20 cellular contexts compared by ENCODE assay signal in the genomic region with DNA sequence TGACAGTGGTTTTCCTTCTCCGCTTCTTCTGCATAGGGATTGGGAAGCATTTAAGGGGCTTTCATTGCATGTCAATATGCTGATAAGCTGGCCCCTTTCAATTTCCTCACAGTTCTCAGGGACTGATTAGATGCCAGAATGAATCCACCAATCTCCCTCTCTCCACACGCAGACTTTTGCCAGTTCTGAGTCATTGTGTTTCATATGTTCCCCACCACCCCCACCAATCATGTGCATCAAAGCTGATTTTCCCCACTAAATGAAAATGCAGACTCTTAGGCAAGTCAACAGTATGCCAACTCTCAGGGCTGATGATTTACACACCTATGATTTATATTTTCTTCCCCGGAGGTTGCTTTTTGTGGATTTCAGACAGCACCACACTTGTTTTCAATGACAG. TPM values are rescaled to one million over a fixed set of nuclear protein-coding genes. Genes with fewer than 3 reads are reported as not detected.
DNase-seq lines count a peak whose midpoint lies in the region; FAIRE-seq and TF ChIP-seq lines count a peak whose summit lies in the region.
"Had no signal": no experiment of that assay in that cellular context is flagged by ENCODE, and none has a peak within 500 bp of the region (broad histone marks: within the 10 kb centered on the region; RNA-seq: fewer than 3 reads in every experiment).

No MANE protein-coding gene starts in this region.

- H3K4me1 ChIP-seq in H9 (ENCODE audit: insufficient read depth, low read length) (peaks cover 27% of the 10 kb centered on the region), astrocyte (ENCODE audit: insufficient read depth, low read length) (no peaks in the 10 kb centered on the region), mesendoderm (ENCODE audit: control insufficient read depth, low read depth, low read length) (peaks cover 30% of the 10 kb centered on the region)

- H4K91ac ChIP-seq in H9 (ENCODE audit: insufficient read length, low read depth, low read length), result no peak overlapping the region

- no peak overlapping the region for H2BK12ac ChIP-seq in H9 (ENCODE audit: insufficient read length, low read depth, low read length)

- H3K27ac ChIP-seq in H9 (ENCODE audit: insufficient read length, low read depth, low read length) (no peak overlapping the region), astrocyte (ENCODE audit: low read depth, low read length) (no peak overlapping the region), mesendoderm (ENCODE audit: low read depth, low read length) (no peak overlapping the region)
- H3K27ac ChIP-seq: PC-9, transverse colon had no signal

- H3K27me3 ChIP-seq in H9 (ENCODE audit: insufficient read depth, low read length) (no peaks in the 10 kb centered on the region), astrocyte (ENCODE audit: insufficient read depth, low read length) (no peaks in the 10 kb centered on the region), mesendoderm (ENCODE audit: insufficient read depth, low read length, poor library complexity) (no peaks in the 10 kb centered on the region)
- H3K27me3 ChIP-seq: transverse colon had no signal

- H3K4me3 Mint-ChIP-seq in H9, result no peak overlapping the region
- H3K4me3 Mint-ChIP-seq in astrocyte (ENCODE audit: unreplicated experiment), result no peak overlapping the region
- H3K4me3 Mint-ChIP-seq: activated naive CD8-positive, alpha-beta T cell; CD4-positive, CD25-positive, alpha-beta regulatory T cell had no signal

- H3K56ac ChIP-seq in H9 (ENCODE audit: insufficient read length, low read depth, low read length) (no peak overlapping the region), mesendoderm (ENCODE audit: low read length) (no peak overlapping the region)

- H2BK120ac ChIP-seq in H9 (ENCODE audit: low read depth, low read length, poor library complexity, severe bottlenecking), result no peak overlapping the region
- H2BK120ac ChIP-seq in mesendoderm (ENCODE audit: low read depth, low read length), result peak overlapping the region; percentile 65

- H3K4ac ChIP-seq in H9 (ENCODE audit: low read depth, low read length) (no peak overlapping the region), mesendoderm (ENCODE audit: low read depth, low read length) (peak overlapping the region; percentile 83)

- H3K14ac ChIP-seq in H9 (ENCODE audit: insufficient read depth, low read length), result no peak overlapping the region

- no peak overlapping the region for H3K18ac ChIP-seq in H9 (ENCODE audit: insufficient read length, low read depth, low read length)
- H3K18ac ChIP-seq in mesendoderm (ENCODE audit: low read length), result peak overlapping the region; percentile 72

- H4K8ac ChIP-seq in H9 (replicated peaks; ENCODE audit: insufficient read length, low read depth, low read length) (no peak overlapping the region), mesendoderm (ENCODE audit: low read depth, low read length) (no peak overlapping the region)

- H3K9me3 ChIP-seq in H9 (ENCODE audit: control insufficient read depth, low read depth, low read length) (no peaks in the 10 kb centered on the region), astrocyte (ENCODE audit: insufficient read depth, low read depth, low read length) (no peaks in the 10 kb centered on the region)
- H3K9me3 ChIP-seq: transverse colon had no signal

- peaks cover 58 to 65% of the 10 kb centered on the region in 2 experiments for H3K4me1 Mint-ChIP-seq in H9
- peaks cover 28% of the 10 kb centered on the region for H3K4me1 Mint-ChIP-seq in astrocyte (ENCODE audit: low read depth, unreplicated experiment)

- H3K36me3 Mint-ChIP-seq in H9 (ENCODE audit: insufficient read depth in 1 of 3, low read depth in 3 of 3), result peaks cover 1 to 4% (median 2%) of the 10 kb centered on the region in 3 experiments; a peak in 2 of 7 replicates
- no peaks in the 10 kb centered on the region for H3K36me3 Mint-ChIP-seq in astrocyte (ENCODE audit: low read depth, unreplicated experiment)
- H3K36me3 Mint-ChIP-seq: activated naive CD8-positive, alpha-beta T cell; CD4-positive, CD25-positive, alpha-beta regulatory T cell had no signal

- no CpG with 5 or more reads among the region's 3 CpGs for WGBS in H9 (ENCODE audit: extremely low coverage, insufficient read length, low lambda C conversion rate)
- no CpG with 5 or more reads among the region's 3 CpGs for WGBS in mesendoderm (ENCODE audit: extremely low coverage, insufficient coverage, low lambda C conversion rate)

- H2BK5ac ChIP-seq in H9 (ENCODE audit: insufficient read length, low read length) (no peak overlapping the region), mesendoderm (ENCODE audit: low read length) (no peak overlapping the region)

- no peak overlapping the region for H2AK5ac ChIP-seq in H9 (ENCODE audit: insufficient read length, low read length)
- no peak overlapping the region for H2AK5ac ChIP-seq in mesendoderm (ENCODE audit: low read length)

- H3K27me3 Mint-ChIP-seq in H9 (ENCODE audit: low read depth) (no peaks in the 10 kb centered on the region), astrocyte (ENCODE audit: low read depth, unreplicated experiment) (no peaks in the 10 kb centered on the region)

- no peak overlapping the region for H4K5ac ChIP-seq in H9 (ENCODE audit: insufficient read length, low read depth, low read length)
- H4K5ac ChIP-seq in mesendoderm (ENCODE audit: low read length), result no peak overlapping the region

- no peaks in the 10 kb centered on the region for H4K20me1 ChIP-seq in H9 (ENCODE audit: control insufficient read depth, insufficient read depth, insufficient read length)
- no peaks in the 10 kb centered on the region for H4K20me1 ChIP-seq in astrocyte (ENCODE audit: insufficient read depth, low read length)

- H3K4me2 ChIP-seq in H9 (ENCODE audit: insufficient read depth, insufficient read length, low read length) (no peak overlapping the region), astrocyte (ENCODE audit: low read length) (no peak overlapping the region), mesendoderm (ENCODE audit: low read length) (no peak overlapping the region)
- H3K4me2 ChIP-seq: PC-9 had no signal

- H3K36me3 ChIP-seq in astrocyte (ENCODE audit: insufficient read depth, low read length) (no peaks in the 10 kb centered on the region), mesendoderm (ENCODE audit: control insufficient read depth, insufficient read depth, low read length) (no peaks in the 10 kb centered on the region)
- H3K36me3 ChIP-seq: transverse colon had no signal

- H3K9me3 Mint-ChIP-seq in H9 (no peaks in the 10 kb centered on the region; a peak in 1 of 5 replicates), astrocyte (ENCODE audit: unreplicated experiment) (no peaks in the 10 kb centered on the region)
- H3K9me3 Mint-ChIP-seq: CD4-positive, CD25-positive, alpha-beta regulatory T cell had no signal

- H3K9ac ChIP-seq in H9 (ENCODE audit: extremely low read depth, insufficient read length, low read length) (no peak overlapping the region), astrocyte (ENCODE audit: low read length) (no peak overlapping the region), mesendoderm (ENCODE audit: low read length) (no peak overlapping the region)

- peak; percentile 65 for DNase-seq in Ammon's horn (ENCODE audit: low spot score)
- no peak for DNase-seq in H9
- peak; percentile 10 for DNase-seq in astrocyte (ENCODE audit: low read depth)
- DNase-seq in mesendoderm, result peak; percentile 61
- no peak for DNase-seq in NCI-H2171 treated with DMSO at 0.1 percent for 48 hours (lab: John Stamatoyannopoulos, UW)
- no peak for DNase-seq in activated CD4-positive, CD25-positive, alpha-beta regulatory T cell treated with anti-CD3 and anti-CD28 coated beads, Interleukin-2, amount 50 U/mL, for 72 hours
- no peak for DNase-seq in 8988T
- DNase-seq: CD4-positive, CD25-positive, alpha-beta regulatory T cell; DMS79 treated with DMSO at 0.1 percent for 48 hours; effector CD8-positive, alpha-beta T cell; NCI-H2029 treated with DMSO at 0.1 percent for 48 hours; occipital lobe; PC-9; transverse colon had no signal

- H3K23ac ChIP-seq in H9 (ENCODE audit: insufficient read length, low read depth, low read length) (no peak overlapping the region), mesendoderm (ENCODE audit: low read length) (no peak overlapping the region)

- H2AFZ ChIP-seq in H9 (ENCODE audit: low read length) (no peak overlapping the region), astrocyte (ENCODE audit: low read depth, low read length) (no peak overlapping the region)
- H2AFZ ChIP-seq: PC-9 had no signal

- H3K23me2 ChIP-seq in H9 (ENCODE audit: insufficient read length, low read depth, low read length, poor library complexity, severe bottlenecking), result no peaks in the 10 kb centered on the region

- TF ChIP-seq CTCF in H9 (conservative IDR thresholded peaks at IDR 0.05), result no peak
- TF ChIP-seq CTCF in astrocyte (IDR thresholded peaks at IDR 0.05; ENCODE audit: insufficient read depth, low read depth, low read length), result no peak

- H3T11ph ChIP-seq in H9 (ENCODE audit: low read length), result no peak overlapping the region

- peak overlapping the region; percentile 2 to 82 (median 7); a peak in 3 of 7 replicates for H3K27ac Mint-ChIP-seq in H9
- no peak overlapping the region for H3K27ac Mint-ChIP-seq in astrocyte (ENCODE audit: unreplicated experiment)
- H3K27ac Mint-ChIP-seq: activated naive CD8-positive, alpha-beta T cell; CD4-positive, CD25-positive, alpha-beta regulatory T cell had no signal

- no peak overlapping the region for H3K4me3 ChIP-seq in astrocyte (ENCODE audit: insufficient read depth, low read depth, low read length)
- no peak overlapping the region for H3K4me3 ChIP-seq in mesendoderm (ENCODE audit: low read length)
- H3K4me3 ChIP-seq: PC-9, transverse colon had no signal

- H2BK20ac ChIP-seq in H9 (ENCODE audit: low read depth, low read length, poor library complexity, severe bottlenecking), result no peak overlapping the region

- H3K79me2 ChIP-seq in H9 (ENCODE audit: insufficient read depth, low read length) (no peaks in the 10 kb centered on the region), astrocyte (ENCODE audit: insufficient read depth, low read length) (no peaks in the 10 kb centered on the region), mesendoderm (ENCODE audit: control insufficient read depth, insufficient read depth, low read length) (no peaks in the 10 kb centered on the region)

- H3K79me1 ChIP-seq in H9 (ENCODE audit: insufficient read depth, low read depth, low read length, poor library complexity, severe bottlenecking), result no peaks in the 10 kb centered on the region
- H3K79me1 ChIP-seq in mesendoderm (ENCODE audit: low read length), result peaks cover under 1% of the 10 kb centered on the region

- H2BK15ac ChIP-seq in H9 (ENCODE audit: low read depth, low read length) (no peak overlapping the region), mesendoderm (replicated peaks; ENCODE audit: low read depth) (peak overlapping the region; percentile 48)

- no peak for FAIRE-seq in astrocyte (lab: Jason Lieb, UNC)
- FAIRE-seq: frontal cortex had no signal

RNA-seq across cellular contexts. Expression of a gene that starts 47.8 kb away (rescaled TPM):
- total RNA-seq in H9 (2021) (16.5 and 18.1 TPM in 2 replicates), astrocyte (not detected in 2 replicates)
- polyA plus RNA-seq in mesendoderm (2013, experiment 1 of 2), result 4.7 TPM
- 4.3 TPM for polyA plus RNA-seq in mesendoderm (2013, experiment 2 of 2)
- total RNA-seq: cardiac septum; CD4-positive, CD25-positive, alpha-beta regulatory T cell; left lobe of liver; mucosa of gallbladder; occipital lobe; PC-9; skeletal muscle tissue; transverse colon had no signal
- polyA plus RNA-seq: CD4-positive, CD25-positive, alpha-beta regulatory T cell had no signal

Comparison
In these comparisons a context has a peak if more than half of its experiments do, and no peak if none do; other contexts are left out.
1. DNase-seq: peak in Ammon's horn (single experiment), astrocyte (single experiment) and mesendoderm (single experiment); none in H9 (single experiment), NCI-H2171 treated with DMSO at 0.1 percent for 48 hours (single experiment), activated CD4-positive, CD25-positive, alpha-beta regulatory T cell treated with anti-CD3 and anti-CD28 coated beads, Interleukin-2, amount 50 U/mL, for 72 hours (single experiment) and 8988T (single experiment).
2. RNA of a gene that starts 47.8 kb away (total RNA-seq): 16.5 to 18.1 TPM in H9; not detected in astrocyte; every median in the first group is over 10 times any median in the second.